8 cellular contexts compared by ENCODE assay signal in the genomic region with DNA sequence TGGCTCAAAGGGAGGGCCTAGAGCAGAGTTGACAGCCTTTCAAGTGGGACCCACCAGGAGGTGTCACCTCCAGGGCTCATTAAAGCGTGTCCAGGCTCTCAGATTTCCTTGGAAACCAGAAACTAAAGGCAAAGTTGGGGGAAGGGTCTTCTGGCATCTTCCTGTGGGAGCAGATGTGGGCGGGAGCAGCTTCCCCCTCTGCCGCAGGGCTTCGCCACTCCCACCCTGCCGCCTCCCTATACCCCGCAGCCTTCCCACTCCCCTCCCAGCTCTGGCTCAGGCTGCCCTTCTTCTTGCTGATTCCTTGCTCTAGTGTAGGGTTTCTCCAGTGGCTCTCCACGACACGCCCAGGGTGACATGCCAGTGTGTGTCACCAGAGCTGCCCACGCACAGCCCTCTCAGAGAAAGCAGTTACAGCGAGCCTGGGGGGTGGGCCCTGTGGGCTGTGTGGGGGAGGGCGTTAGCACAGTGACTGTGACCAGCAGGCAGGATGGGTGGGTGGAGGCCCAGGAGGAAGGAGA.
DNase-seq lines count a peak whose midpoint lies in the region; ATAC-seq and TF ChIP-seq lines count a peak whose summit lies in the region.
"Not testable (repeated sequence)": the region's sequence is repeated elsewhere in the genome, so short reads cannot be mapped to it uniquely, and the experiment has no call there.

No MANE protein-coding gene starts in this region.

- intact Hi-C loops in A673 (cut with micrococcal nuclease; ENCODE audit: unreplicated experiment); lower lobe of right lung (cut with DNase I); posterior vena cava (cut with DNase I); thyroid gland (cut with DNase I): not testable (repeated sequence)

- 4 to 5% methylated on average over 10 to 11 of the region's 11 CpGs for WGBS in GM23248 (ENCODE audit: low coverage in 1 of 2, low lambda C conversion rate in 2 of 2, missing lambda C conversion rate in 2 of 2), 2 experiments
- 25 to 32% methylated on average over 11 of the region's 11 CpGs for WGBS in ectodermal cell, 2 experiments
- WGBS in thyroid gland, 2 donors: 2 to 4% methylated on average over 5 to 11 of the region's 11 CpGs

- H3K27ac ChIP-seq in A673 (ENCODE audit: low read depth, low read length, poor library complexity, severe bottlenecking); GM23248; lower lobe of right lung; thyroid gland: not testable (repeated sequence)
- peak overlapping the region; percentile 36 for H3K27ac ChIP-seq in ectodermal cell (ENCODE audit: insufficient read depth, low read depth, low read length, poor library complexity, severe bottlenecking)

- not testable (repeated sequence) for H3K27me3 ChIP-seq in A673 (replicated peaks; ENCODE audit: insufficient read depth, low read depth, low read length, poor library complexity); ectodermal cell (ENCODE audit: control insufficient read depth, insufficient read depth, low read length, poor library complexity, severe bottlenecking); thyroid gland
- H3K27me3 ChIP-seq in GM23248 (replicated peaks; ENCODE audit: insufficient read depth): peaks cover 13% of the 10 kb centered on the region
- H3K27me3 ChIP-seq in lower lobe of right lung (ENCODE audit: low read depth): peaks cover 13% of the 10 kb centered on the region

- H3K4me2 ChIP-seq in GM23248 (ENCODE audit: unreplicated experiment): not testable (repeated sequence)

- H2AFZ ChIP-seq in GM23248: not testable (repeated sequence)

- POLR2A ChIA-PET in A673 (lab: Charles Lee; ENCODE audit: low non-redundant PET): not testable (repeated sequence)

- H3K79me2 ChIP-seq in GM23248 (ENCODE audit: insufficient read depth): not testable (repeated sequence)

- H3K9ac ChIP-seq in GM23248: not testable (repeated sequence)

- CTCF ChIA-PET in A673 (lab: Charles Lee): not testable (repeated sequence)

- not testable (repeated sequence) for TF ChIP-seq POLR2A in thyroid gland (IDR thresholded peaks at IDR 0.05)

- DNase-seq in A673 (ENCODE audit: low spot score) (peak; percentile 33), GM23248 (peak; percentile 57), NCI-H2227 (lab: John Stamatoyannopoulos, UW; ENCODE audit: unreplicated experiment) (peak; percentile 14), lower lobe of right lung (peak; percentile 53), posterior vena cava (ENCODE audit: low spot score) (peak; percentile 67), thyroid gland (peak; percentile 52 to 55)
- DNase-seq in activated CD8-positive, alpha-beta memory T cell treated with anti-CD3 and anti-CD28 coated beads, Interleukin-2, amount 50 U/mL, for 4 hours: peak; percentile 7

- H3K9me2 ChIP-seq in GM23248 (ENCODE audit: insufficient read depth): not testable (repeated sequence)

- H3K9me3 ChIP-seq in A673 (ENCODE audit: low read depth, low read length, poor library complexity, severe bottlenecking); GM23248 (ENCODE audit: low read depth); ectodermal cell (ENCODE audit: control insufficient read depth, low read length); lower lobe of right lung; thyroid gland: not testable (repeated sequence)

- not testable (repeated sequence) for H3F3A ChIP-seq in GM23248 (ENCODE audit: insufficient read depth)

- H3K4me1 ChIP-seq in A673 (ENCODE audit: insufficient read depth, low read length, poor library complexity, severe bottlenecking); GM23248 (ENCODE audit: insufficient read depth); lower lobe of right lung; thyroid gland: not testable (repeated sequence)
- peaks cover 19% of the 10 kb centered on the region for H3K4me1 ChIP-seq in ectodermal cell (ENCODE audit: control insufficient read depth, insufficient read depth, low read length)

- ATAC-seq in lower lobe of right lung: peak in 1 of 2 donors; percentile 32

- H3K4me3 ChIP-seq in A673 (ENCODE audit: low read depth, low read length, poor library complexity, severe bottlenecking); GM23248; ectodermal cell (ENCODE audit: insufficient read depth, low read depth, low read length); lower lobe of right lung; thyroid gland (replicated peaks in 1 of 3): not testable (repeated sequence)

- not testable (repeated sequence) for TF ChIP-seq CTCF in A673 (conservative IDR thresholded peaks at IDR 0.05; ENCODE audit: low read depth, low read length); lower lobe of right lung (IDR thresholded peaks at IDR 0.05); thyroid gland (IDR thresholded peaks at IDR 0.05)

- not testable (repeated sequence) for BruUV-seq in A673 (replicated peaks; lab: Mats Ljungman, UMichigan)

- H3K36me3 ChIP-seq in A673 (ENCODE audit: insufficient read depth, low read length, poor library complexity, severe bottlenecking); GM23248 (ENCODE audit: low read depth); ectodermal cell (ENCODE audit: control insufficient read depth, insufficient read depth, low read length); lower lobe of right lung; thyroid gland: not testable (repeated sequence)

- H4K20me1 ChIP-seq in GM23248 (ENCODE audit: insufficient read depth): not testable (repeated sequence)

- in situ Hi-C loops in GM23248 (cut with MboI): not testable (repeated sequence)

Comparison
In these comparisons a context has a peak if more than half of its experiments do, and no peak if none do; other contexts are left out.
1. DNase-seq: peak in every context shown above with its lines; median percentile 67 in posterior vena cava; 57 in GM23248; 54 in thyroid gland; 53 in lower lobe of right lung; 33 in A673; 14 in NCI-H2227; 7 in activated CD8-positive, alpha-beta memory T cell treated with anti-CD3 and anti-CD28 coated beads, Interleukin-2, amount 50 U/mL, for 4 hours.